Comparison of ENCODE assay signal across 10 cellular contexts in the genomic region with DNA sequence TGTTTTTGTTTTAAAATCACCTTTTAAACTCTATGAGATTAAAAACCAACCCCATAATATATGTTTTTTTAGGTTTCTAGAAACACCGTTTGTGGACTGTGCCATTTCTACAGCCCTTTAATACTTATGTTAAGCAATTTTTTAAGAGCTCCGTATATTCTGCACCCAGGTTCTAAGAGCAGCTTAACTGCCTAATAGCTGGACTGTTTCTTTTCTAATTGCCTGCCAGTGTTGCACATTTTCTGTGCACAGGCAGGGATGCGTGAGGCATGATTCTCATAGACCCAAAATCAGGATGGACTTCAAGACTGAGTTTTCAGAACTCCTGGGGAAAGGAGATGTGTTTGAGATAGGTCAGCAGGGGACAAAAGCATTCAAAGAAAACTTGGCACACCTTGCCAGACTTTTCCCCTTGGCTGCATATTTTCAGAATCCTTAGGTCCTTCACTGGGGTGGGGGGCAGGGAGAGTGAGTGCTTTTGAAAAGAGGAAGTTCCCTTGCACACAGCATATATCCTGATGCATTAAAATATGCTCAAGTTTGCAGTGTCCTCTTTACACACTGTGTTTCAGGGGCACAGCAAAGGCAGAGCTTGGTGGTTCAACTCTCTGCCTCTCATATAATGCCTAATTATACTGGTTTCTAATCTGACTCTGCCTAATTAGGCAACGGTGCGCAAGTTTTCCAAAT. TPM values are rescaled to one million over a fixed set of nuclear protein-coding genes. Genes with fewer than 3 reads are reported as not detected.
DNase-seq lines count a peak whose midpoint lies in the region; ATAC-seq and TF ChIP-seq lines count a peak whose summit lies in the region.
"Had no signal": no experiment of that assay in that cellular context is flagged by ENCODE, and none has a peak within 500 bp of the region (broad histone marks: within the 10 kb centered on the region; RNA-seq: fewer than 3 reads in every experiment).

No MANE protein-coding gene starts in this region.

- no peak overlapping the region for H3K4me3 Mint-ChIP-seq in nephron
- no peak overlapping the region for H3K4me3 Mint-ChIP-seq in mesothelial cell of epicardium
- H3K4me3 Mint-ChIP-seq: activated CD8-positive, alpha-beta memory T cell treated with anti-CD3 and anti-CD28 coated beads, Interleukin-2, amount 10 ng/mL, durations not matched to agents 7 days and 5 days; neural crest cell had no signal

- H3K27ac Mint-ChIP-seq in nephron = peak overlapping the region; percentile 17 to 51 (median 42)
- H3K27ac Mint-ChIP-seq in mesothelial cell of epicardium = no peak overlapping the region
- H3K27ac Mint-ChIP-seq: activated CD8-positive, alpha-beta memory T cell treated with anti-CD3 and anti-CD28 coated beads, Interleukin-2, amount 10 ng/mL, durations not matched to agents 7 days and 5 days had no signal

- no peaks in the 10 kb centered on the region for H3K36me3 ChIP-seq in DND-41 (ENCODE audit: insufficient read depth, low read length)
- H3K36me3 ChIP-seq in Karpas-422 (ENCODE audit: insufficient read depth, low read length) = no peaks in the 10 kb centered on the region

- H3K36me3 Mint-ChIP-seq in nephron (ENCODE audit: low read depth) (no peaks in the 10 kb centered on the region), mesothelial cell of epicardium (no peaks in the 10 kb centered on the region)
- H3K36me3 Mint-ChIP-seq: activated CD8-positive, alpha-beta memory T cell treated with anti-CD3 and anti-CD28 coated beads, Interleukin-2, amount 10 ng/mL, durations not matched to agents 7 days and 5 days had no signal

- H3K9me2 ChIP-seq in Karpas-422 (replicated peaks; ENCODE audit: insufficient read depth, low read length) = no peaks in the 10 kb centered on the region

- no peaks in the 10 kb centered on the region for H3K9me3 ChIP-seq in DND-41 (ENCODE audit: insufficient read depth, low read length, severe bottlenecking)
- no peaks in the 10 kb centered on the region for H3K9me3 ChIP-seq in Karpas-422 (ENCODE audit: low read length)

- ATAC-seq in DND-41 (ENCODE audit: insufficient read depth, low read depth) (0 out of 3 replicates have a peak, but pooled peaks have one; percentile 13), SK-N-SH treated with all-trans-retinoic acid at 6 μM for 48 hours (peak; percentile 16), GM21723 (IDR thresholded peaks at IDR 0.05; ENCODE audit: unreplicated experiment) (no peak), HG03354 (IDR thresholded peaks at IDR 0.05; ENCODE audit: poor library complexity, severe bottlenecking, unreplicated experiment) (no peak)

- no peak overlapping the region for H3K27ac ChIP-seq in DND-41 (ENCODE audit: low read length)
- peak overlapping the region; percentile 95 for H3K27ac ChIP-seq in Karpas-422 (ENCODE audit: low read length)

- H3K9ac ChIP-seq in DND-41 (ENCODE audit: low read depth, low read length) (no peak overlapping the region), Karpas-422 (ENCODE audit: low read length) (peak overlapping the region; percentile 72)

- no peaks in the 10 kb centered on the region for H3K79me2 ChIP-seq in DND-41 (ENCODE audit: insufficient read depth, low read length)
- H3K79me2 ChIP-seq in Karpas-422 (ENCODE audit: low read length) = no peaks in the 10 kb centered on the region

- H3K4me2 ChIP-seq in DND-41 (ENCODE audit: insufficient read depth, low read length) (no peak overlapping the region), Karpas-422 (ENCODE audit: low read depth, low read length, poor library complexity, severe bottlenecking) (peak overlapping the region; percentile 73)

- no peak for TF ChIP-seq CTCF in DND-41 (IDR thresholded peaks at IDR 0.05; ENCODE audit: borderline replicate concordance, extremely low read depth, low read length, poor library complexity, severe bottlenecking)
- TF ChIP-seq CTCF in nephron (IDR thresholded peaks at IDR 0.05; ENCODE audit: unreplicated experiment in 3 of 3) = no peak
- no peak for TF ChIP-seq CTCF in mesothelial cell of epicardium (IDR thresholded peaks at IDR 0.05; ENCODE audit: unreplicated experiment)

- H2AFZ ChIP-seq in DND-41 (ENCODE audit: low read depth, low read length) = no peak overlapping the region
- H2AFZ ChIP-seq in Karpas-422 (ENCODE audit: low read length) = peak overlapping the region; percentile 97

- DNase-seq in DND-41 = no peak
- DNase-seq in Karpas-422 = peak; percentile 94
- no peak for DNase-seq in activated CD4-positive, alpha-beta T cell treated with anti-CD3 and anti-CD28 coated beads, Interleukin-2, amount 50 U/mL, for 4 hours
- DNase-seq in mesothelial cell of epicardium (ENCODE audit: low spot score in 2 of 2, unreplicated experiment in 2 of 2) = no peak

- H3K27me3 Mint-ChIP-seq in nephron (ENCODE audit: low read depth) = peaks cover 7% of the 10 kb centered on the region
- peaks cover 18% of the 10 kb centered on the region for H3K27me3 Mint-ChIP-seq in mesothelial cell of epicardium (ENCODE audit: low read depth)

- no peaks in the 10 kb centered on the region for H3K9me3 Mint-ChIP-seq in nephron
- H3K9me3 Mint-ChIP-seq in mesothelial cell of epicardium = no peaks in the 10 kb centered on the region
- H3K9me3 Mint-ChIP-seq: neural crest cell had no signal

- H3K27me3 ChIP-seq in DND-41 (ENCODE audit: insufficient read depth, low read length, poor library complexity) = peaks cover 19% of the 10 kb centered on the region
- H3K27me3 ChIP-seq in Karpas-422 (ENCODE audit: low read length) = no peaks in the 10 kb centered on the region

- H4K20me1 ChIP-seq in DND-41 (ENCODE audit: insufficient read depth, low read length) (no peaks in the 10 kb centered on the region), Karpas-422 (ENCODE audit: insufficient read depth, low read depth, low read length) (no peaks in the 10 kb centered on the region)

- H3K4me1 ChIP-seq in DND-41 (ENCODE audit: insufficient read depth, low read length) = no peaks in the 10 kb centered on the region
- peaks cover 43% of the 10 kb centered on the region for H3K4me1 ChIP-seq in Karpas-422 (ENCODE audit: low read length)

- no peak overlapping the region for H3K4me3 ChIP-seq in DND-41 (ENCODE audit: low read depth in 1 of 2, low read length in 2 of 2)
- peak overlapping the region; percentile 48 for H3K4me3 ChIP-seq in Karpas-422 (ENCODE audit: low read length)

- peaks cover 53% of the 10 kb centered on the region for H3K4me1 Mint-ChIP-seq in nephron
- H3K4me1 Mint-ChIP-seq in mesothelial cell of epicardium = peaks cover 11% of the 10 kb centered on the region

TF ChIP-seq in SK-N-SH treated with all-trans-retinoic acid at 6 μM for 48 hours, 23 proteins besides CTCF, POLR2A, EP300 and RAD21:
- TF ChIP-seq ISL1 (CRISPR knock-in tag; IDR thresholded peaks at IDR 0.05) = no peak
- TF ChIP-seq ARNTL (CRISPR knock-in tag; IDR thresholded peaks at IDR 0.05; ENCODE audit: borderline replicate concordance, low read depth) = no peak
- TF ChIP-seq OSR1 (CRISPR knock-in tag; IDR thresholded peaks at IDR 0.05) = no peak
- no peak for TF ChIP-seq ZNF565 (CRISPR knock-in tag; conservative IDR thresholded peaks at IDR 0.05; ENCODE audit: low read depth)
- no peak for TF ChIP-seq BACH2 (CRISPR knock-in tag; IDR thresholded peaks at IDR 0.05; ENCODE audit: borderline replicate concordance)
- TF ChIP-seq TCF4 (CRISPR knock-in tag; IDR thresholded peaks at IDR 0.05; ENCODE audit: borderline replicate concordance) = no peak
- no peak for TF ChIP-seq ZNF8 (CRISPR knock-in tag; IDR thresholded peaks at IDR 0.05)
- no peak for TF ChIP-seq SNAI2 (CRISPR knock-in tag; IDR thresholded peaks at IDR 0.05)
- TF ChIP-seq ZNF70 (CRISPR knock-in tag; IDR thresholded peaks at IDR 0.05) = no peak
- no peak for TF ChIP-seq TOX (CRISPR knock-in tag; IDR thresholded peaks at IDR 0.05; ENCODE audit: borderline replicate concordance)
- no peak for TF ChIP-seq ESRRG (CRISPR knock-in tag; IDR thresholded peaks at IDR 0.05)
- TF ChIP-seq, protein P1, sequence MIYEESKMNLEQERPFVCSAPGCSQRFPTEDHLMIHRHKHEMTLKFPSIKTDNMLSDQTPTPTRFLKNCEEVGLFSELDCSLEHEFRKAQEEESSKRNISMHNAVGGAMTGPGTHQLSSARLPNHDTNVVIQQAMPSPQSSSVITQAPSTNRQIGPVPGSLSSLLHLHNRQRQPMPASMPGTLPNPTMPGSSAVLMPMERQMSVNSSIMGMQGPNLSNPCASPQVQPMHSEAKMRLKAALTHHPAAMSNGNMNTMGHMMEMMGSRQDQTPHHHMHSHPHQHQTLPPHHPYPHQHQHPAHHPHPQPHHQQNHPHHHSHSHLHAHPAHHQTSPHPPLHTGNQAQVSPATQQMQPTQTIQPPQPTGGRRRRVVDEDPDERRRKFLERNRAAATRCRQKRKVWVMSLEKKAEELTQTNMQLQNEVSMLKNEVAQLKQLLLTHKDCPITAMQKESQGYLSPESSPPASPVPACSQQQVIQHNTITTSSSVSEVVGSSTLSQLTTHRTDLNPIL (CRISPR knock-in tag; IDR thresholded peaks at IDR 0.05; ENCODE audit: low read depth) = no peak
- TF ChIP-seq, protein P2, sequence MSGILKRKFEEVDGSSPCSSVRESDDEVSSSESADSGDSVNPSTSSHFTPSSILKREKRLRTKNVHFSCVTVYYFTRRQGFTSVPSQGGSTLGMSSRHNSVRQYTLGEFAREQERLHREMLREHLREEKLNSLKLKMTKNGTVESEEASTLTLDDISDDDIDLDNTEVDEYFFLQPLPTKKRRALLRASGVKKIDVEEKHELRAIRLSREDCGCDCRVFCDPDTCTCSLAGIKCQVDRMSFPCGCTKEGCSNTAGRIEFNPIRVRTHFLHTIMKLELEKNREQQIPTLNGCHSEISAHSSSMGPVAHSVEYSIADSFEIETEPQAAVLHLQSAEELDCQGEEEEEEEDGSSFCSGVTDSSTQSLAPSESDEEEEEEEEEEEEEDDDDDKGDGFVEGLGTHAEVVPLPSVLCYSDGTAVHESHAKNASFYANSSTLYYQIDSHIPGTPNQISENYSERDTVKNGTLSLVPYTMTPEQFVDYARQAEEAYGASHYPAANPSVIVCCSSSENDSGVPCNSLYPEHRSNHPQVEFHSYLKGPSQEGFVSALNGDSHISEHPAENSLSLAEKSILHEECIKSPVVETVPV (CRISPR knock-in tag; IDR thresholded peaks at IDR 0.05) = no peak
- TF ChIP-seq RARB (CRISPR knock-in tag; IDR thresholded peaks at IDR 0.05) = no peak
- no peak for TF ChIP-seq ZFP30 (CRISPR knock-in tag; IDR thresholded peaks at IDR 0.05)
- no peak for TF ChIP-seq GLIS3 (CRISPR knock-in tag; IDR thresholded peaks at IDR 0.05)
TF ChIP-seq in SK-N-SH treated with all-trans-retinoic acid at 6 μM for 48 hours: peak in this region for 0.

RNA-seq across cellular contexts. Expression of a gene that starts 27.9 kb away (rescaled TPM):
- total RNA-seq in Karpas-422 (2014; rRNA removed; shearing (Covaris generic); ENCODE audit: low replicate concordance) = not detected in 2 replicates
- 10.1 to 11.2 TPM (median 10.6 TPM) in 3 replicates for total RNA-seq in mesothelial cell of epicardium

Comparison
In these comparisons a context has a peak if more than half of its experiments do, and no peak if none do; other contexts are left out.
1. ATAC-seq: peak in DND-41 (single experiment) and SK-N-SH treated with all-trans-retinoic acid at 6 μM for 48 hours (single experiment); none in GM21723 (single experiment) and HG03354 (single experiment).
2. RNA of a gene that starts 27.9 kb away (total RNA-seq): 10.1 to 11.2 TPM in mesothelial cell of epicardium; not detected in Karpas-422; every median in the first group is over 10 times any median in the second.